In genomic region chr9:74497750-74498615, GRCh38 we compare ENCODE assay signal across 8 cellular contexts. TPM values are rescaled to one million over a fixed set of nuclear protein-coding genes. Genes with fewer than 3 reads are reported as not detected.
A peak's percentile ranks its signal among the peaks of the same experiment; 100 is the strongest.
DNase-seq lines count a peak whose midpoint lies in the region; ATAC-seq, FAIRE-seq and TF ChIP-seq lines count a peak whose summit lies in the region.

No MANE protein-coding gene starts in this region.

- POLR2A ChIA-PET in GM10248 (lab: Yijun Ruan, JAX) = no interaction called here
- POLR2A ChIA-PET in activated naive CD8-positive, alpha-beta T cell treated with anti-CD3 and anti-CD28 coated beads, Interleukin-2, amount 10 ng/mL, durations not matched to agents 7 days and 5 days (lab: Charles Lee) = no interaction called here

- ATAC-seq in HG03354 (IDR thresholded peaks at IDR 0.05; ENCODE audit: poor library complexity, severe bottlenecking, unreplicated experiment) (peak; percentile 18), right cardiac atrium (peak; percentile 42 to 52), GM18861 (IDR thresholded peaks at IDR 0.05; ENCODE audit: unreplicated experiment) (no peak), HG03378 (IDR thresholded peaks at IDR 0.05; ENCODE audit: unreplicated experiment) (no peak)
- ATAC-seq in activated naive CD8-positive, alpha-beta T cell treated with anti-CD3 and anti-CD28 coated beads, Interleukin-2, amount 10 ng/mL, durations not matched to agents 7 days and 5 days (ENCODE audit: low read depth) = no peak

- H3K27ac ChIP-seq in right cardiac atrium (ENCODE audit: low read length) = peak overlapping the region; percentile 21

- FAIRE-seq in GM12892 (lab: Jason Lieb, UNC) = no peak

- peak overlapping the region; percentile 34 for H3K27ac Mint-ChIP-seq in activated naive CD8-positive, alpha-beta T cell treated with anti-CD3 and anti-CD28 coated beads, Interleukin-2, amount 10 ng/mL, durations not matched to agents 7 days and 5 days

- no peaks in the 10 kb centered on the region for H3K27me3 ChIP-seq in right cardiac atrium (ENCODE audit: control insufficient read depth, insufficient read depth)

- H3K27me3 Mint-ChIP-seq in activated naive CD8-positive, alpha-beta T cell treated with anti-CD3 and anti-CD28 coated beads, Interleukin-2, amount 10 ng/mL, durations not matched to agents 7 days and 5 days = peaks cover 64% of the 10 kb centered on the region

- peak; percentile 24 for DNase-seq in GM10248 (ENCODE audit: extremely low spot score)
- DNase-seq in activated naive CD8-positive, alpha-beta T cell treated with anti-CD3 and anti-CD28 coated beads, Interleukin-2, amount 10 ng/mL, durations not matched to agents 7 days and 5 days = peak; percentile 46
- peak in 2 of 3 donors; percentile 51 to 60 for DNase-seq in right cardiac atrium
- DNase-seq in putamen (ENCODE audit: low spot score) = peak; percentile 37
- DNase-seq in GM12892 (ENCODE audit: insufficient read length) = no peak

- WGBS in right cardiac atrium = under 1% methylated on average over 77 of the region's 77 CpGs

- H3K4me3 Mint-ChIP-seq in activated naive CD8-positive, alpha-beta T cell treated with anti-CD3 and anti-CD28 coated beads, Interleukin-2, amount 10 ng/mL, durations not matched to agents 7 days and 5 days = peak overlapping the region; percentile 92

- no peak for TF ChIP-seq CTCF in GM10248 (IDR thresholded peaks at IDR 0.05; ENCODE audit: control extremely low read depth, extremely low read depth, low read depth, missing control alignments)

- H3K36me3 Mint-ChIP-seq in activated naive CD8-positive, alpha-beta T cell treated with anti-CD3 and anti-CD28 coated beads, Interleukin-2, amount 10 ng/mL, durations not matched to agents 7 days and 5 days = no peaks in the 10 kb centered on the region

- no peak for TF ChIP-seq POLR2A in GM12892 (IDR thresholded peaks at IDR 0.05; ENCODE audit: low read depth, low read length)

- H3K4me1 ChIP-seq in right cardiac atrium (ENCODE audit: control insufficient read depth, insufficient read depth, low read length) = no peaks in the 10 kb centered on the region

- H3K4me1 Mint-ChIP-seq in activated naive CD8-positive, alpha-beta T cell treated with anti-CD3 and anti-CD28 coated beads, Interleukin-2, amount 10 ng/mL, durations not matched to agents 7 days and 5 days = peaks cover 26% of the 10 kb centered on the region

- H3K4me3 ChIP-seq in right cardiac atrium (ENCODE audit: low read length) = peak overlapping the region; percentile 63

- no peaks in the 10 kb centered on the region for H3K9me3 Mint-ChIP-seq in activated naive CD8-positive, alpha-beta T cell treated with anti-CD3 and anti-CD28 coated beads, Interleukin-2, amount 10 ng/mL, durations not matched to agents 7 days and 5 days

- CTCF ChIA-PET in GM10248 (lab: Yijun Ruan, JAX) = no interaction called here

- no peaks in the 10 kb centered on the region for H3K9me3 ChIP-seq in right cardiac atrium (ENCODE audit: control insufficient read depth, low read length)

- intact Hi-C loops in right cardiac atrium (cut with DNase I) = no loop called here

RNA-seq across cellular contexts. Expression of gene RORB, which starts 0.8 kb away (rescaled TPM):
- total RNA-seq in activated naive CD8-positive, alpha-beta T cell treated with anti-CD3 and anti-CD28 coated beads, Interleukin-2, amount 10 ng/mL, durations not matched to agents 7 days and 5 days = under 1 TPM; 0.03 TPM
- 1 to 10 TPM in 2 of 4 donors, under 1 TPM in 2; 0.57 to 3.4 (median 1.1) TPM for total RNA-seq in right cardiac atrium
- polyA plus RNA-seq in right cardiac atrium = 0.54 TPM
- 0.06 TPM for polyA plus RNA-seq in GM12892 (2012; ENCODE audit: missing spikeins)

Comparison
In these comparisons a context has a peak if more than half of its experiments do, and no peak if none do; other contexts are left out.
1. ATAC-seq: peak in HG03354 (single experiment) and right cardiac atrium (2 of 2); none in activated naive CD8-positive, alpha-beta T cell treated with anti-CD3 and anti-CD28 coated beads, Interleukin-2, amount 10 ng/mL, durations not matched to agents 7 days and 5 days (single experiment), GM18861 (single experiment) and HG03378 (single experiment).